13 cellular contexts compared by ENCODE assay signal in genomic region chr6:169092375-169092774, GRCh38.
A peak's percentile ranks its signal among the peaks of the same experiment; 100 is the strongest.
DNase-seq lines count a peak whose midpoint lies in the region; ATAC-seq, FAIRE-seq and TF ChIP-seq lines count a peak whose summit lies in the region.
"Had no signal": no experiment of that assay in that cellular context is flagged by ENCODE, and none has a peak within 500 bp of the region (broad histone marks: within the 10 kb centered on the region; RNA-seq: fewer than 3 reads in every experiment).

No MANE protein-coding gene starts in this region.

- H3K27ac Mint-ChIP-seq in activated CD4-positive, alpha-beta T cell treated with anti-CD3 and anti-CD28 coated beads, Interleukin-2, amount 10 ng/mL, durations not matched to agents 7 days and 5 days, result no peak overlapping the region
- H3K27ac Mint-ChIP-seq: effector memory CD8-positive, alpha-beta T cell had no signal

- CTCF ChIA-PET in activated CD4-positive, alpha-beta T cell treated with anti-CD3 and anti-CD28 coated beads, Interleukin-2, amount 10 ng/mL, durations not matched to agents 7 days and 5 days (lab: Charles Lee), result no interaction called here

- no peak overlapping the region for H3K4me3 ChIP-seq in cardiac fibroblast (replicated peaks in 1 of 2; ENCODE audit: low read depth in 2 of 2, low read length in 2 of 2)
- H3K4me3 ChIP-seq: BLaER1, testis had no signal

- no peaks in the 10 kb centered on the region for H3K36me3 Mint-ChIP-seq in activated CD4-positive, alpha-beta T cell treated with anti-CD3 and anti-CD28 coated beads, Interleukin-2, amount 10 ng/mL, durations not matched to agents 7 days and 5 days (ENCODE audit: low read depth)

- FAIRE-seq in H54 (lab: Jason Lieb, UNC), result no peak

- peaks cover 20% of the 10 kb centered on the region for H3K9me3 Mint-ChIP-seq in activated CD4-positive, alpha-beta T cell treated with anti-CD3 and anti-CD28 coated beads, Interleukin-2, amount 10 ng/mL, durations not matched to agents 7 days and 5 days

- POLR2A ChIA-PET in activated CD4-positive, alpha-beta T cell treated with anti-CD3 and anti-CD28 coated beads, Interleukin-2, amount 10 ng/mL, durations not matched to agents 7 days and 5 days (lab: Charles Lee), result no interaction called here

- no peak overlapping the region for H3K4me3 Mint-ChIP-seq in activated CD4-positive, alpha-beta T cell treated with anti-CD3 and anti-CD28 coated beads, Interleukin-2, amount 10 ng/mL, durations not matched to agents 7 days and 5 days
- H3K4me3 Mint-ChIP-seq: effector memory CD8-positive, alpha-beta T cell had no signal

- DNase-seq in cardiac fibroblast (ENCODE audit: low read depth in 2 of 2) (peak; percentile 43 to 70), H54 (ENCODE audit: insufficient read length, low spot score) (no peak), iPS-NIHi11 (ENCODE audit: low spot score) (no peak), caudate nucleus (lab: John Stamatoyannopoulos, UW) (no peak)
- DNase-seq in activated CD4-positive, alpha-beta T cell treated with anti-CD3 and anti-CD28 coated beads, Interleukin-2, amount 10 ng/mL, durations not matched to agents 7 days and 5 days, result no peak
- DNase-seq: activated naive CD4-positive, alpha-beta T cell; effector memory CD8-positive, alpha-beta T cell; testis had no signal

- H3K27me3 Mint-ChIP-seq in activated CD4-positive, alpha-beta T cell treated with anti-CD3 and anti-CD28 coated beads, Interleukin-2, amount 10 ng/mL, durations not matched to agents 7 days and 5 days, result no peaks in the 10 kb centered on the region

- H3K27ac ChIP-seq in caudate nucleus (ENCODE audit: low read depth, low read length), result no peak overlapping the region
- H3K27ac ChIP-seq: BLaER1, testis had no signal

- no peak for TF ChIP-seq CTCF in cardiac fibroblast (IDR thresholded peaks at IDR 0.05; ENCODE audit: low read depth, low read length)

- TF ChIP-seq POLR2A in H54 (IDR thresholded peaks at IDR 0.05; ENCODE audit: low read depth, low read length), result no peak

- no peaks in the 10 kb centered on the region for H3K4me1 Mint-ChIP-seq in activated CD4-positive, alpha-beta T cell treated with anti-CD3 and anti-CD28 coated beads, Interleukin-2, amount 10 ng/mL, durations not matched to agents 7 days and 5 days

- peak; percentile 99 for ATAC-seq in GM18498 (IDR thresholded peaks at IDR 0.05; ENCODE audit: unreplicated experiment)
- ATAC-seq in GM21367 (IDR thresholded peaks at IDR 0.05; ENCODE audit: unreplicated experiment), result peak; percentile 89
- ATAC-seq in HG03342 (IDR thresholded peaks at IDR 0.05; ENCODE audit: unreplicated experiment), result peak; percentile 98
- ATAC-seq: activated CD4-positive, CD25-positive, alpha-beta regulatory T cell treated with anti-CD3 and anti-CD28 coated beads, Interleukin-2, amount 50 U/mL, for 24 hours; effector memory CD8-positive, alpha-beta T cell had no signal

Comparison
In these comparisons a context has a peak if more than half of its experiments do, and no peak if none do; other contexts are left out.
1. DNase-seq: peak in cardiac fibroblast (2 of 2); none in H54 (single experiment), activated CD4-positive, alpha-beta T cell treated with anti-CD3 and anti-CD28 coated beads, Interleukin-2, amount 10 ng/mL, durations not matched to agents 7 days and 5 days (single experiment), iPS-NIHi11 (single experiment) and caudate nucleus (0 of 61).
2. Peak in every context shown above with its lines, with median percentiles within 50 percentile points of each other: ATAC-seq.